ENCODE assay signal across 8 cellular contexts in the genomic region with DNA sequence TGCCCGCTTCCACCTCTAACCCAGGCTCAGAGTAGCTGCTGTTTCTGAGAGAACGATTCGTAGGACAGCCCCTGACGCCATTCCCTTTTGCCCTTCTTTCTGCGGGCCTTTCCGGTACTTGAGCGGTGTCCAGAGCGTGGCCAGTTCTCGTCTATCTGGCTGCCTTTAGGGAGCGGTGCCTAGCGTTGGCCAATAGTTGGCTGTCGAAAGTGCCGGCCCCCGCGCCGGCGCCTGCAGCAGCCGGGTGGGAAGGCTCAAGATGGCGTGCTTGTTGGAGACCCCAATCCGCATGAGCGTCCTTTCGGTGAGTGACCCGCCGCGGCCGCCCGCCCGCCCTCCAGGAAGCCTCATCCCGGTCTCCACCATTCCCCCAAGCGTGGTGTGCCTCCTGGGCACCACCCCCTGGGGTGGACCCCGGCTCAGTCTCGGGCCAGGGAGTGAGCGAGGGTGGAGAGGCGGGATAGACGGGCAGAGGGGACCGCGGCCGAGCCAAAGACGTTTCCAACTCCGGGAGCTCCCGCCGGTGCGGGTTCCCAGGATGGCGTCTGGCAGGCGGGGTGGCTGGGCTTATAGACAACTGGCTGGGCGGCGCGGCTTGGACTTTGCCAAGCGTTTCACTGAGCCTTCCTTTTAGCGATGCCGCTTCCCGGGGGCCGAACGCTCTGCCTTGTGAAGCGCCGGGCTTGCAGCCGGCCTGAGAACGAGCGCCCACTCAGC. TPM values are rescaled to one million over a fixed set of nuclear protein-coding genes. Genes with fewer than 3 reads are reported as not detected.
DNase-seq lines count a peak whose midpoint lies in the region; ATAC-seq, FAIRE-seq and TF ChIP-seq lines count a peak whose summit lies in the region.

TSS of gene ARMC8 (plus strand) at position 6 of the 717 bp plus-strand sequence. CDS start at position 260, 254 bp downstream.

- TF ChIP-seq CTCF in GM12878 (IDR thresholded peaks at IDR 0.05 in 2 of 3, conservative IDR thresholded peaks at IDR 0.05 in 1 of 3; ENCODE audit: control insufficient read depth in 2 of 3, extremely low read depth in 1 of 3, insufficient read depth in 1 of 3, low read depth in 3 of 3, low read length in 3 of 3): no peak

- H3K9me3 ChIP-seq in GM12878 (replicated peaks; ENCODE audit: control insufficient read depth, insufficient read depth, low read length): no peaks in the 10 kb centered on the region

- intact Hi-C loops in GM12878 (cut with micrococcal nuclease; ENCODE audit: unreplicated experiment): loop anchor here (1.0 to 10.0 kb wide), 2 partner anchors 9 to 227 kb away; no protein-coding TSS in a partner anchor

- H3K27me3 ChIP-seq in GM12878 (replicated peaks in 1 of 2; ENCODE audit: control insufficient read depth in 2 of 2, insufficient read depth in 2 of 2, low read length in 1 of 2): no peaks in the 10 kb centered on the region

- H3K27ac ChIP-seq in GM12878 (ENCODE audit: control insufficient read depth, insufficient read depth): peak within 1 kb of the TSS; percentile 99

- no peak for FAIRE-seq in GM12878 (lab: Jason Lieb, UNC)

- peak within 1 kb of the TSS; percentile 99 for H3K9ac ChIP-seq in GM12878 (ENCODE audit: control insufficient read depth, insufficient read depth, low read length)

- peaks cover 48% of the 10 kb centered on the region for H3K79me2 ChIP-seq in GM12878 (ENCODE audit: control insufficient read depth, insufficient read depth, low read length)

- DNase-seq in Daoy (ENCODE audit: low read depth) (no peak), SIG-M5 treated with dmso at 0.1 percent for 504 hours (lab: John Stamatoyannopoulos, UW; ENCODE audit: unreplicated experiment) (peak; percentile 92), GM12878 (ENCODE audit: low read depth, low spot score) (no peak), hippocampal formation (lab: John Stamatoyannopoulos, UW) (peak; percentile 28 to 87), retina (peak; percentile 99), NCI-H226 (no peak)

- POLR2A ChIA-PET in GM12878 (lab: Charles Lee): interaction anchor here (0.6 to 3.2 kb wide), 2 partner anchors 14 to 68 kb away, joined by 5 to 20 read pairs; partner anchors contain the start of gene DBR1

- BruUV-seq in GM12878 (replicated peaks; lab: Mats Ljungman, UMichigan): no TSS peak

- TF ChIP-seq RAD21 in GM12878 (IDR thresholded peaks at IDR 0.05; ENCODE audit: insufficient read depth, low read depth, low read length): no peak

- TF ChIP-seq POLR2A in GM12878 (IDR thresholded peaks at IDR 0.05; ENCODE audit: low read depth, low read length): peak; percentile 94

- peak in 1 of 2 experiments; percentile 99; a peak in 2 of 4 replicates for TF ChIP-seq EP300 in GM12878 (IDR thresholded peaks at IDR 0.05; ENCODE audit: borderline replicate concordance in 1 of 2, control insufficient read depth in 1 of 2, low read depth in 2 of 2, low read length in 2 of 2)

- no peaks in the 10 kb centered on the region for H3K4me1 ChIP-seq in GM12878 (ENCODE audit: control insufficient read depth, insufficient read depth, low read length)

- H4K20me1 ChIP-seq in GM12878 (ENCODE audit: control insufficient read depth, insufficient read depth): no peaks in the 10 kb centered on the region

- peaks cover 0 to 6% of the 10 kb centered on the region in 2 experiments; a peak in 1 of 4 replicates for H3K36me3 ChIP-seq in GM12878 (ENCODE audit: control insufficient read depth in 2 of 2, insufficient read depth in 2 of 2, low read length in 1 of 2)

- H2AFZ ChIP-seq in GM12878 (ENCODE audit: control insufficient read depth, low read depth, low read length): peak within 1 kb of the TSS; percentile 100

- 1% methylated on average over 59 of the region's 59 CpGs for WGBS in GM12878 (ENCODE audit: insufficient coverage, insufficient replicate concordance, low lambda C conversion rate, missing lambda C conversion rate)

- in situ Hi-C loops in GM12878 (cut with MboI): no loop called here

- SMC1A ChIA-PET in GM12878 (lab: Charles Lee; ENCODE audit: uncharacterized antibody, unreplicated experiment): interaction anchor here (0.6 to 5.4 kb wide), 5 partner anchors 9 to 43 kb away, joined by 3 to 34 read pairs (median 3); partner anchors contain the start of gene DBR1

- ATAC-seq in GM19452 (IDR thresholded peaks at IDR 0.05; ENCODE audit: unreplicated experiment) (peak; percentile 55), HG03558 (IDR thresholded peaks at IDR 0.05; ENCODE audit: extremely low read depth, unreplicated experiment) (peak; percentile 12), GM12878 (peak; percentile 76)

- CTCF ChIA-PET in GM12878 (lab: Yijun Ruan, JAX): interaction anchor here (1.3 to 2.3 kb wide), 2 partner anchors 9 to 13 kb away, joined by 4 to 12 read pairs; partner anchors contain the start of gene DBR1

- RAD21 ChIA-PET in GM12878 (lab: Charles Lee; ENCODE audit: unreplicated experiment): interaction anchor here (1.3 kb wide), 1 partner anchor 13 kb away, joined by 6 read pairs; the partner anchor contains the start of gene DBR1

- H3K4me2 ChIP-seq in GM12878 (ENCODE audit: control insufficient read depth, insufficient read depth): peak within 1 kb of the TSS; percentile 97

- peak within 1 kb of the TSS; percentile 90 for H3K4me3 ChIP-seq in GM12878

TF ChIP-seq in GM12878, 131 proteins besides CTCF, POLR2A, EP300 and RAD21 (continues in another document):
- TF ChIP-seq MEF2B (IDR thresholded peaks at IDR 0.05; ENCODE audit: partially characterized antibody, poor library complexity, severe bottlenecking): peak; percentile 63
- peak; percentile 82; the same call in 1 of the 2 replicates for TF ChIP-seq IRF4 (IDR thresholded peaks at IDR 0.05; ENCODE audit: low read depth, low read length)
- TF ChIP-seq SMAD5 (IDR thresholded peaks at IDR 0.05; ENCODE audit: low read depth): no peak
- TF ChIP-seq RCOR1 (conservative IDR thresholded peaks at IDR 0.05; ENCODE audit: low read depth, low read length): no peak
- TF ChIP-seq CREM (IDR thresholded peaks at IDR 0.05; ENCODE audit: low read depth): peak; percentile 64
- no peak for TF ChIP-seq BACH1 (IDR thresholded peaks at IDR 0.05; ENCODE audit: borderline replicate concordance)
- TF ChIP-seq SPI1 (IDR thresholded peaks at IDR 0.05; ENCODE audit: borderline replicate concordance, insufficient read depth, low read depth, low read length): no peak
- TF ChIP-seq IKZF1 (conservative IDR thresholded peaks at IDR 0.05): peak; percentile 97
- TF ChIP-seq SMC3 (IDR thresholded peaks at IDR 0.05; ENCODE audit: borderline replicate concordance, low read length): no peak
- TF ChIP-seq SUPT20H (IDR thresholded peaks at IDR 0.05; ENCODE audit: borderline replicate concordance, control insufficient read depth, low read depth, low read length): no peak
- TF ChIP-seq FOXM1 (IDR thresholded peaks at IDR 0.05; ENCODE audit: low read depth, low read length): no peak
- TF ChIP-seq, protein P1, sequence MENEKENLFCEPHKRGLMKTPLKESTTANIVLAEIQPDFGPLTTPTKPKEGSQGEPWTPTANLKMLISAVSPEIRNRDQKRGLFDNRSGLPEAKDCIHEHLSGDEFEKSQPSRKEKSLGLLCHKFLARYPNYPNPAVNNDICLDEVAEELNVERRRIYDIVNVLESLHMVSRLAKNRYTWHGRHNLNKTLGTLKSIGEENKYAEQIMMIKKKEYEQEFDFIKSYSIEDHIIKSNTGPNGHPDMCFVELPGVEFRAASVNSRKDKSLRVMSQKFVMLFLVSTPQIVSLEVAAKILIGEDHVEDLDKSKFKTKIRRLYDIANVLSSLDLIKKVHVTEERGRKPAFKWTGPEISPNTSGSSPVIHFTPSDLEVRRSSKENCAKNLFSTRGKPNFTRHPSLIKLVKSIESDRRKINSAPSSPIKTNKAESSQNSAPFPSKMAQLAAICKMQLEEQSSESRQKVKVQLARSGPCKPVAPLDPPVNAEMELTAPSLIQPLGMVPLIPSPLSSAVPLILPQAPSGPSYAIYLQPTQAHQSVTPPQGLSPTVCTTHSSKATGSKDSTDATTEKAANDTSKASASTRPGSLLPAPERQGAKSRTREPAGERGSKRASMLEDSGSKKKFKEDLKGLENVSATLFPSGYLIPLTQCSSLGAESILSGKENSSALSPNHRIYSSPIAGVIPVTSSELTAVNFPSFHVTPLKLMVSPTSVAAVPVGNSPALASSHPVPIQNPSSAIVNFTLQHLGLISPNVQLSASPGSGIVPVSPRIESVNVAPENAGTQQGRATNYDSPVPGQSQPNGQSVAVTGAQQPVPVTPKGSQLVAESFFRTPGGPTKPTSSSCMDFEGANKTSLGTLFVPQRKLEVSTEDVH (IDR thresholded peaks at IDR 0.05; ENCODE audit: low read depth, partially characterized antibody): no peak
- TF ChIP-seq PML (IDR thresholded peaks at IDR 0.05; ENCODE audit: low read length): peak; percentile 50; the same call in 1 of the 2 replicates
- no peak for TF ChIP-seq STAT3 (IDR thresholded peaks at IDR 0.05; ENCODE audit: low read depth, low read length)
- peak; percentile 89; the same call in 1 of the 2 replicates for TF ChIP-seq TAF1 (IDR thresholded peaks at IDR 0.05; ENCODE audit: borderline replicate concordance, low read depth, low read length)
- no peak for TF ChIP-seq CHD1 (IDR thresholded peaks at IDR 0.05; ENCODE audit: low read depth, low read length)
- TF ChIP-seq BHLHE40 (IDR thresholded peaks at IDR 0.05; ENCODE audit: borderline replicate concordance in 1 of 2, low read depth in 2 of 2, low read length in 1 of 2): peak; percentile 28 to 69; a peak in 2 of 4 replicates
- no peak for TF ChIP-seq ETV6 (conservative IDR thresholded peaks at IDR 0.05 in 1 of 2, IDR thresholded peaks at IDR 0.05 in 1 of 2; ENCODE audit: borderline replicate concordance in 1 of 2, low read depth in 1 of 2)

RNA-seq across cellular contexts. Expression of gene ARMC8, which starts in this region (rescaled TPM):
- 54.8 and 56.3 TPM in 2 replicates for total RNA-seq in Daoy (2014; rRNA removed; shearing (Covaris generic))
- 180 and 202 TPM in 2 replicates for total RNA-seq in GM12878 (2013; cell fraction: nucleolus; rRNA removed)
- total RNA-seq in GM12878 (2014; rRNA removed) (44.5 and 47.6 TPM in 2 replicates), GM12878 (2014; rRNA removed; fragmentation: Illumina TruSeq; extraction: Trizol) (40.1 and 40.3 TPM in 2 replicates), GM12878 (2021) (36.4 and 37.0 TPM in 2 replicates)
- polyA plus RNA-seq in GM12878 (2011; ENCODE audit: low read depth): 20.4 TPM
- polyA plus RNA-seq in GM12878 (2011; rRNA removed) (66.1 and 93.4 TPM in 2 replicates), GM12878 (2014; fragmentation: Illumina TruSeq; extraction: Trizol) (43.1 and 53.5 TPM in 2 replicates), GM12878 (2014; fragmentation: Nextera tagmentation; extraction: Ambion mirVana) (10 to 100 TPM; 40.3 to 48.4 TPM), GM12878 (2014; rRNA removed) (25.3 and 29.8 TPM in 2 replicates), GM12878 (2016; fragmentation: Nextera tagmentation; extraction: Ambion mirVana) (10 to 100 TPM; 52.9 to 61.5 TPM)
- polyA plus RNA-seq in GM12878 (2011; cell fraction: cytosol; rRNA removed): 69.6 and 83.4 TPM in 2 replicates
- polyA plus RNA-seq in GM12878 (2011; cell fraction: nucleus; rRNA removed): 79.7 and 92.5 TPM in 2 replicates
- polyA plus RNA-seq in GM12878 (2012): 17.2 and 24.8 TPM in 2 replicates
- 196 and 271 TPM in 2 replicates for polyA minus RNA-seq in GM12878 (2011; rRNA and poly(A)+ RNA removed)
- polyA minus RNA-seq in GM12878 (2011; cell fraction: cytosol; rRNA and poly(A)+ RNA removed): 25.4 and 26.4 TPM in 2 replicates
- polyA minus RNA-seq in GM12878 (2011; cell fraction: nucleus; rRNA and poly(A)+ RNA removed): 134 and 165 TPM in 2 replicates

Comparison
In these comparisons a context has a peak if more than half of its experiments do, and no peak if none do; other contexts are left out.
1. DNase-seq: peak in SIG-M5 treated with dmso at 0.1 percent for 504 hours (single experiment), hippocampal formation (2 of 2) and retina (single experiment); none in Daoy (single experiment), GM12878 (single experiment) and NCI-H226 (single experiment).
2. ATAC-seq: peak in every context shown above with its lines; median percentile 76 in GM12878; 55 in GM19452; 12 in HG03558.